ENCODE assay signal across 1 cellular context in genomic region chr21:42840411-42841155, GRCh38.
TF ChIP-seq lines count a peak whose summit lies in the region.

No MANE protein-coding gene starts in this region.

TF ChIP-seq in HEK293, 187 proteins besides CTCF, POLR2A, EP300 and RAD21 (continued from another document):
- TF ChIP-seq ZBTB44 (tag by site-specific recombination; IDR thresholded peaks at IDR 0.05) (no peak), ZNF48 (tag by site-specific recombination; IDR thresholded peaks at IDR 0.05) (0 out of 2 replicates have a peak, but pooled peaks have one; percentile 22), ZNF114 (tag by site-specific recombination; IDR thresholded peaks at IDR 0.05) (0 out of 2 replicates have a peak, but pooled peaks have one; percentile 43), ZNF473 (tag by site-specific recombination; IDR thresholded peaks at IDR 0.05) (no peak), ZNF426 (tag by site-specific recombination; IDR thresholded peaks at IDR 0.05) (no peak), ZNF274 (IDR thresholded peaks at IDR 0.05; ENCODE audit: low read length) (no peak), ZNF274 (tag by site-specific recombination; IDR thresholded peaks at IDR 0.05; ENCODE audit: borderline replicate concordance) (peak; percentile 46; the same call in 1 of the 2 replicates), ZNF433 (tag by site-specific recombination; IDR thresholded peaks at IDR 0.05; ENCODE audit: low read depth) (no peak), ZNF621 (tag by site-specific recombination; IDR thresholded peaks at IDR 0.05) (no peak), ZNF596 (tag by site-specific recombination; IDR thresholded peaks at IDR 0.05) (no peak)
